Comparison of ENCODE assay signal across 9 cellular contexts in genomic region chr7:4613855-4614548, GRCh38.
DNase-seq lines count a peak whose midpoint lies in the region; ATAC-seq and TF ChIP-seq lines count a peak whose summit lies in the region.
"Had no signal": no experiment of that assay in that cellular context is flagged by ENCODE, and none has a peak within 500 bp of the region (broad histone marks: within the 10 kb centered on the region; RNA-seq: fewer than 3 reads in every experiment).

No MANE protein-coding gene starts in this region.

- no peaks in the 10 kb centered on the region for H3K36me3 Mint-ChIP-seq in mesothelial cell of epicardium

- H3K27ac ChIP-seq in upper lobe of right lung: peak overlapping the region; percentile 71

- no peaks in the 10 kb centered on the region for H3K9me3 ChIP-seq in upper lobe of right lung

- DNase-seq in activated effector memory CD4-positive, alpha-beta T cell treated with anti-CD3 and anti-CD28 coated beads, Interleukin-2, amount 50 U/mL, for 16 hours: peak; percentile 54
- no peak for DNase-seq in activated effector memory CD4-positive, alpha-beta T cell treated with Interleukin-2 at 50 U/mL for 16 hours
- peak; percentile 53 for DNase-seq in epidermal melanocyte (ENCODE audit: insufficient read length, low spot score)
- no peak for DNase-seq in mesothelial cell of epicardium (ENCODE audit: low spot score in 2 of 2, unreplicated experiment in 2 of 2)
- no peak for DNase-seq in upper lobe of right lung
- no peak for DNase-seq in GOT3 (lab: John Stamatoyannopoulos, UW)
- DNase-seq in activated CD8-positive, alpha-beta memory T cell treated with anti-CD3 and anti-CD28 coated beads for 24 hours: no peak
- no peak for DNase-seq in iPS-NIHi7 (ENCODE audit: extremely low spot score)
- DNase-seq: activated CD4-positive, CD25-positive, alpha-beta regulatory T cell had no signal

- peaks cover 13% of the 10 kb centered on the region for H3K4me1 Mint-ChIP-seq in mesothelial cell of epicardium

- no peaks in the 10 kb centered on the region for H3K9me3 Mint-ChIP-seq in mesothelial cell of epicardium

- no peak overlapping the region for H3K27ac Mint-ChIP-seq in mesothelial cell of epicardium

- H3K27me3 Mint-ChIP-seq in mesothelial cell of epicardium (ENCODE audit: low read depth): no peaks in the 10 kb centered on the region

- ATAC-seq in upper lobe of right lung: peak; percentile 5

- H3K27me3 ChIP-seq in upper lobe of right lung: no peaks in the 10 kb centered on the region

- no peaks in the 10 kb centered on the region for H3K36me3 ChIP-seq in upper lobe of right lung

- H3K4me3 ChIP-seq in upper lobe of right lung: peak overlapping the region; percentile 31

- no peak for TF ChIP-seq CTCF in mesothelial cell of epicardium (IDR thresholded peaks at IDR 0.05; ENCODE audit: unreplicated experiment)
- no peak for TF ChIP-seq CTCF in upper lobe of right lung (IDR thresholded peaks at IDR 0.05)

- H3K4me3 Mint-ChIP-seq in mesothelial cell of epicardium: peak overlapping the region; percentile 47

- intact Hi-C loops in upper lobe of right lung (cut with DNase I): loop anchor here (10.0 kb wide), 1 partner anchor 141 kb away; no protein-coding TSS in a partner anchor

- H3K4me1 ChIP-seq in upper lobe of right lung: peaks cover 8% of the 10 kb centered on the region

Comparison
In these comparisons a context has a peak if more than half of its experiments do, and no peak if none do; other contexts are left out.
1. DNase-seq: peak in activated effector memory CD4-positive, alpha-beta T cell treated with anti-CD3 and anti-CD28 coated beads, Interleukin-2, amount 50 U/mL, for 16 hours (single experiment) and epidermal melanocyte (single experiment); none in activated effector memory CD4-positive, alpha-beta T cell treated with Interleukin-2 at 50 U/mL for 16 hours (single experiment), mesothelial cell of epicardium (0 of 2), upper lobe of right lung (single experiment), GOT3 (single experiment), activated CD8-positive, alpha-beta memory T cell treated with anti-CD3 and anti-CD28 coated beads for 24 hours (single experiment) and iPS-NIHi7 (single experiment).